In genomic region chr11:115500547-115501503, GRCh38 we compare ENCODE assay signal across 13 cellular contexts. TPM values are rescaled to one million over a fixed set of nuclear protein-coding genes. Genes with fewer than 3 reads are reported as not detected.
DNase-seq lines count a peak whose midpoint lies in the region; ATAC-seq and TF ChIP-seq lines count a peak whose summit lies in the region.
"Had no signal": no experiment of that assay in that cellular context is flagged by ENCODE, and none has a peak within 500 bp of the region (broad histone marks: within the 10 kb centered on the region; RNA-seq: fewer than 3 reads in every experiment).

No MANE protein-coding gene starts in this region.

- peaks cover 0 to 14% (median 2%) of the 10 kb centered on the region in 3 donors for H3K36me3 Mint-ChIP-seq in naive thymus-derived CD8-positive, alpha-beta T cell

- peaks cover 0 to 15% (median 2%) of the 10 kb centered on the region in 9 donors for H3K9me3 Mint-ChIP-seq in naive thymus-derived CD8-positive, alpha-beta T cell
- H3K9me3 Mint-ChIP-seq: T-helper 1 cell treated with Interleukin-12 subunit alpha and Interleukin-12 subunit beta and Interleukin-4 antibody, amounts not matched to agents 30 μg/mL and 1 μg/mL, for 36 hours had no signal

- no peak for TF ChIP-seq RAD21 in SK-N-SH (IDR thresholded peaks at IDR 0.05; ENCODE audit: low read length)

- peaks cover 4 to 16% (median 12%) of the 10 kb centered on the region in 4 donors for H3K4me1 Mint-ChIP-seq in naive thymus-derived CD8-positive, alpha-beta T cell

- H3K9me2 ChIP-seq in SK-N-SH, result no peaks in the 10 kb centered on the region

- TF ChIP-seq EP300 in SK-N-SH (IDR thresholded peaks at IDR 0.05; ENCODE audit: borderline replicate concordance in 1 of 2, low read depth in 1 of 2, low read length in 1 of 2), result no peak

- H3K9ac ChIP-seq in SK-N-SH, result no peak overlapping the region

- H3K79me2 ChIP-seq in SK-N-SH (ENCODE audit: insufficient read depth), result no peaks in the 10 kb centered on the region

- no peaks in the 10 kb centered on the region for H3K9me3 ChIP-seq in SK-N-SH
- H3K9me3 ChIP-seq: A549, sigmoid colon had no signal

- DNase-seq in SK-N-SH (peak; percentile 26), NOMO-1 treated with dmso at 0.1 percent for 144 hours (lab: John Stamatoyannopoulos, UW; ENCODE audit: unreplicated experiment) (peak; percentile 22), globus pallidus (ENCODE audit: low spot score) (peak; percentile 97), NCI-H187 treated with DMSO at 0.1 percent for 48 hours (lab: John Stamatoyannopoulos, UW) (no peak)
- no peak for DNase-seq in naive thymus-derived CD8-positive, alpha-beta T cell
- DNase-seq: effector CD4-positive, alpha-beta T cell; NCI-H1694 treated with DMSO at 0.1 percent for 48 hours; sigmoid colon had no signal

- no peaks in the 10 kb centered on the region for H4K20me1 ChIP-seq in SK-N-SH (ENCODE audit: insufficient read depth)

- ATAC-seq in SK-N-SH treated with all-trans-retinoic acid at 6 μM for 48 hours (no peak), HG03097 (IDR thresholded peaks at IDR 0.05; ENCODE audit: low FRiP score, unreplicated experiment) (no peak)
- no peak for ATAC-seq in naive thymus-derived CD8-positive, alpha-beta T cell
- ATAC-seq: A549 had no signal

- no peak overlapping the region for H3K4me3 Mint-ChIP-seq in naive thymus-derived CD8-positive, alpha-beta T cell
- H3K4me3 Mint-ChIP-seq: T-helper 1 cell treated with Interleukin-12 subunit alpha and Interleukin-12 subunit beta and Interleukin-4 antibody, amounts not matched to agents 30 μg/mL and 1 μg/mL, for 36 hours had no signal

- H3K27ac Mint-ChIP-seq in naive thymus-derived CD8-positive, alpha-beta T cell, result no peak overlapping the region
- H3K27ac Mint-ChIP-seq: T-helper 1 cell treated with Interleukin-12 subunit alpha and Interleukin-12 subunit beta and Interleukin-4 antibody, amounts not matched to agents 30 μg/mL and 1 μg/mL, for 36 hours had no signal

- POLR2A ChIA-PET in SK-N-SH (lab: Yijun Ruan, JAX), result interaction anchor here (0.6 to 1.4 kb wide), 4 partner anchors 12 to 927 kb away, joined by 3 to 5 read pairs (median 3); no protein-coding TSS in a partner anchor
- POLR2A ChIA-PET in naive thymus-derived CD8-positive, alpha-beta T cell (lab: Charles Lee), result no interaction called here

- peak overlapping the region; percentile 84 to 95; a peak in 3 of 4 replicates for H3K4me3 ChIP-seq in SK-N-SH (ENCODE audit: low read depth in 2 of 2, low read length in 1 of 2)
- H3K4me3 ChIP-seq: A549 had no signal

- H3K4me2 ChIP-seq in SK-N-SH, result peak overlapping the region; percentile 98

- peaks cover 9% of the 10 kb centered on the region for H3F3A ChIP-seq in SK-N-SH (replicated peaks; ENCODE audit: insufficient read depth)

- H3K27ac ChIP-seq in SK-N-SH (ENCODE audit: low read depth in 2 of 2, low read length in 1 of 2) (peak overlapping the region in 1 of 2 experiments; percentile 22; a peak in 2 of 4 replicates), temporal lobe (ENCODE audit: low read depth, low read length) (peak overlapping the region; percentile 92)
- H3K27ac ChIP-seq: A549 had no signal

- CTCF ChIA-PET in SK-N-SH (lab: Yijun Ruan, JAX), result interaction anchor here (0.9 to 5.5 kb wide), 9 partner anchors 12 to 726 kb away, joined by 3 to 28 read pairs (median 4); no protein-coding TSS in a partner anchor

- no peak for TF ChIP-seq CTCF in SK-N-SH (IDR thresholded peaks at IDR 0.05)

- no peaks in the 10 kb centered on the region; the same call in 1 of the 2 replicates for H3K27me3 ChIP-seq in SK-N-SH (ENCODE audit: insufficient read depth)

- peaks cover 15 to 41% (median 26%) of the 10 kb centered on the region in 5 donors for H3K27me3 Mint-ChIP-seq in naive thymus-derived CD8-positive, alpha-beta T cell

- no peaks in the 10 kb centered on the region for H3K36me3 ChIP-seq in SK-N-SH (replicated peaks in 1 of 2; ENCODE audit: control insufficient read depth in 1 of 2, insufficient read depth in 2 of 2, low read length in 1 of 2)
- H3K36me3 ChIP-seq: sigmoid colon had no signal

- WGBS in SK-N-SH (ENCODE audit: low lambda C conversion rate), result 49% methylated on average over 14 of the region's 14 CpGs

- peaks cover 3 to 28% of the 10 kb centered on the region in 2 experiments; a peak in 2 of 4 replicates for H3K4me1 ChIP-seq in SK-N-SH (ENCODE audit: control insufficient read depth in 1 of 2, insufficient read depth in 2 of 2, low read depth in 1 of 2, low read length in 1 of 2)

- peak overlapping the region; percentile 69; the same call in 1 of the 2 replicates for H2AFZ ChIP-seq in SK-N-SH (ENCODE audit: low read depth)

TF ChIP-seq in SK-N-SH, 30 proteins besides CTCF, POLR2A, EP300 and RAD21:
- no peak for TF ChIP-seq CHD2 (IDR thresholded peaks at IDR 0.05; ENCODE audit: low read length, partially characterized antibody)
- TF ChIP-seq MXI1 (IDR thresholded peaks at IDR 0.05; ENCODE audit: low read depth, low read length), result 0 out of 2 replicates have a peak, but pooled peaks have one; percentile 13
TF ChIP-seq in SK-N-SH: peak in this region for 1.

TF ChIP-seq in SK-N-SH treated with all-trans-retinoic acid at 6 μM for 48 hours, 23 proteins besides CTCF, POLR2A, EP300 and RAD21:
- no peak for TF ChIP-seq ARNTL (CRISPR knock-in tag; IDR thresholded peaks at IDR 0.05; ENCODE audit: borderline replicate concordance, low read depth)

RNA-seq across cellular contexts. Expression of gene CADM1, which starts 3.4 kb away (rescaled TPM):
- 7.9 and 11.4 TPM in 2 replicates for polyA plus RNA-seq in SK-N-SH (2012; rRNA removed)
- polyA plus RNA-seq in SK-N-SH (2012; cell fraction: cytosol; rRNA removed), result 9.5 and 13.8 TPM in 2 replicates
- 8.4 and 11.9 TPM in 2 replicates for polyA plus RNA-seq in SK-N-SH (2012; cell fraction: nucleus; rRNA removed)
- total RNA-seq in temporal lobe, result 142 TPM
- total RNA-seq in naive thymus-derived CD8-positive, alpha-beta T cell, result not detected
- polyA plus RNA-seq in naive thymus-derived CD8-positive, alpha-beta T cell, result 1 to 10 TPM in 1 of 3 donors, not detected in 2; 3.5 TPM

Comparison
In these comparisons a context has a peak if more than half of its experiments do, and no peak if none do; other contexts are left out.
1. DNase-seq: peak in SK-N-SH (single experiment), NOMO-1 treated with dmso at 0.1 percent for 144 hours (single experiment) and globus pallidus (single experiment); none in naive thymus-derived CD8-positive, alpha-beta T cell (0 of 10) and NCI-H187 treated with DMSO at 0.1 percent for 48 hours (single experiment).
2. RNA of gene CADM1, which starts 3.4 kb away (total RNA-seq): 142 TPM in temporal lobe (single experiment); not detected in naive thymus-derived CD8-positive, alpha-beta T cell; every median in the first group is over 100 times any median in the second.